ENCODE assay signal across 10 cellular contexts in genomic region chr11:120068114-120068573, GRCh38.
A peak's percentile ranks its signal among the peaks of the same experiment; 100 is the strongest.
DNase-seq lines count a peak whose midpoint lies in the region; ATAC-seq and TF ChIP-seq lines count a peak whose summit lies in the region.
"Had no signal": no experiment of that assay in that cellular context is flagged by ENCODE, and none has a peak within 500 bp of the region (broad histone marks: within the 10 kb centered on the region; RNA-seq: fewer than 3 reads in every experiment).

No MANE protein-coding gene starts in this region.

- ATAC-seq in GM18511 (IDR thresholded peaks at IDR 0.05; ENCODE audit: unreplicated experiment) (peak; percentile 48), HG02642 (IDR thresholded peaks at IDR 0.05; ENCODE audit: poor library complexity, unreplicated experiment) (no peak)

- H3K36me3 Mint-ChIP-seq in osteocyte (ENCODE audit: unreplicated experiment), result no peaks in the 10 kb centered on the region

- no peaks in the 10 kb centered on the region for H3K9me3 Mint-ChIP-seq in osteocyte (ENCODE audit: unreplicated experiment)

- TF ChIP-seq CTCF in choroid plexus epithelial cell (conservative IDR thresholded peaks at IDR 0.05; ENCODE audit: low read depth, low read length) (no peak), osteocyte (IDR thresholded peaks at IDR 0.05) (no peak)

- H3K4me1 Mint-ChIP-seq in osteocyte (ENCODE audit: unreplicated experiment), result no peaks in the 10 kb centered on the region

- DNase-seq in NCI-H2227 treated with DMSO at 0.1 percent for 48 hours (lab: John Stamatoyannopoulos, UW) (peak; percentile 8), choroid plexus epithelial cell (ENCODE audit: low read depth) (peak; percentile 62), osteocyte (ENCODE audit: extremely low spot score, unreplicated experiment) (peak; percentile 60), NCI-H2171 (lab: John Stamatoyannopoulos, UW) (no peak), KG1 (lab: John Stamatoyannopoulos, UW) (no peak)
- no peak for DNase-seq in activated CD4-positive, alpha-beta T cell treated with anti-CD3 and anti-CD28 coated beads for 4 hours
- DNase-seq: activated gamma-delta T cell; stimulated activated CD4-positive, alpha-beta T cell treated with anti-CD3 and anti-CD28 coated beads, Interleukin-4, amount 100 ng/mL, for 1 hour had no signal

- H3K4me3 ChIP-seq in choroid plexus epithelial cell (ENCODE audit: low read depth, low read length), result peak overlapping the region; percentile 14

- no peak overlapping the region for H3K4me3 Mint-ChIP-seq in osteocyte (ENCODE audit: unreplicated experiment)

- H3K27ac Mint-ChIP-seq in osteocyte (ENCODE audit: unreplicated experiment), result no peak overlapping the region

- H3K27me3 Mint-ChIP-seq in osteocyte (ENCODE audit: unreplicated experiment), result peaks cover 22% of the 10 kb centered on the region

Comparison
In these comparisons a context has a peak if more than half of its experiments do, and no peak if none do; other contexts are left out.
1. DNase-seq: peak in NCI-H2227 treated with DMSO at 0.1 percent for 48 hours (single experiment), choroid plexus epithelial cell (single experiment) and osteocyte (single experiment); none in NCI-H2171 (single experiment), KG1 (single experiment) and activated CD4-positive, alpha-beta T cell treated with anti-CD3 and anti-CD28 coated beads for 4 hours (0 of 2).